In the genomic region with DNA sequence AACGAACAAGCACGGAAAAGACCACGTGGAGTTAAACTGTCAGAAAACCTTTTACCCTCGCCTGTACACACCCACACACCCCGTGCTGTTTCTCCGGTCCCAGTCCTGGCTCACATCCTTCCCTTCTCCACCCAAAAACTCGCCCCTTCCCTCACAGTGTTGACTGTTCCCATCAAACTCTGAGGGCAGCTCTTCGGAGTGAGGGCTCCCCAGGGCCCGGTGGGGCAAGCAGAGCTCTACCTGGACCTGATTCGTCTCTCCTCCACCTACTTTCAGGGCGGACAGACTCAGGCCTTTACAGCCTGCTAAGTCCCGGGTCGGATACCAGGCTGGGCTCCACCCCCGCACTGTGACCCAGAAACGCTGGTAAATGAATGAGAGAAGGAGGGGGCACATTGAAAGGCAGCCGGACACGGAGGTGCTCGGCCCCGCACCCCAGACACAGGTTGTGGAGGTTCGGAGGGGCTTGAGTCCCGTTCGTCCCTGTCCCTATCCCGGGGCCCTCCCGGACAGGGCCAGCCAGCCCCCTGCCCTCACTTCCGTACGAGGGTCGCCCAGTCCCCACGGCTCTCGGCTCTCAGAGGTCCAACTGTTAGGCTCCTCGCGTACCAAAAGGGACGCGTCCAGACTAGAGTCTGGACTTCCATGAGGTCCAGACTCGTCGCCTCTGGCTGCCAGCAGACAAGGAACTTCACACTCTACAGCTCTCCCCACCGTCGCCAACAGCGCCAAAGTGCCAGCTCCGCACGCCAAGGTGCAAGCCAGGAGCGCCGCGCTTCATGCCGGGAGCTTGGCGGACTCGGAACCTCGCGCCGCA, we compare ENCODE assay signal across 8 cellular contexts. TPM values are rescaled to one million over a fixed set of nuclear protein-coding genes. Genes with fewer than 3 reads are reported as not detected.
DNase-seq lines count a peak whose midpoint lies in the region; ATAC-seq, FAIRE-seq and TF ChIP-seq lines count a peak whose summit lies in the region.

No MANE protein-coding gene starts in this region.

- H3K27ac ChIP-seq in ascending aorta: no peak overlapping the region

- H3K4me1 ChIP-seq in ascending aorta: no peaks in the 10 kb centered on the region

- intact Hi-C loops in ascending aorta (cut with DNase I): no loop called here

- no peak for TF ChIP-seq POLR2A in H54 (IDR thresholded peaks at IDR 0.05; ENCODE audit: low read depth, low read length)

- H3K4me3 ChIP-seq in ascending aorta: peak overlapping the region; percentile 59 to 66

- H3K27me3 ChIP-seq in ascending aorta: no peaks in the 10 kb centered on the region

- no peak for ATAC-seq in GM21723 (IDR thresholded peaks at IDR 0.05; ENCODE audit: unreplicated experiment)

- peak; percentile 82 for DNase-seq in G401 (ENCODE audit: low spot score)
- peak; percentile 67 for DNase-seq in NCI-H146 (lab: John Stamatoyannopoulos, UW)
- DNase-seq in ascending aorta (ENCODE audit: low spot score in 2 of 2): peak in 1 of 2 donors; percentile 66
- peak in 36 of 51 donors; percentile 1 to 57 (median 16) for DNase-seq in hypothalamus (lab: John Stamatoyannopoulos, UW)
- peak; percentile 32 for DNase-seq in renal cortical epithelial cell (ENCODE audit: low read depth)
- DNase-seq in H54 (ENCODE audit: insufficient read length, low spot score): no peak
- DNase-seq in UCSD-AML1 (lab: John Stamatoyannopoulos, UW; ENCODE audit: unreplicated experiment): no peak

- no peaks in the 10 kb centered on the region for H3K9me3 ChIP-seq in ascending aorta

- TF ChIP-seq CTCF in ascending aorta (IDR thresholded peaks at IDR 0.05): no peak

- in situ Hi-C loops in G401 (cut with HindIII; ENCODE audit: low sequenced_read_pairs): no loop called here

- H3K36me3 ChIP-seq in ascending aorta: no peaks in the 10 kb centered on the region

- no peak for FAIRE-seq in H54 (lab: Jason Lieb, UNC)

RNA-seq across cellular contexts. Expression of a gene that starts 31.7 kb away (rescaled TPM):
- total RNA-seq in G401 (2014; rRNA removed; shearing (Covaris generic)): 58.7 and 64.5 TPM in 2 replicates
- total RNA-seq in ascending aorta (46.2 TPM), renal cortical epithelial cell (45.8 and 147 TPM in 2 replicates)

Comparison
In these comparisons a context has a peak if more than half of its experiments do, and no peak if none do; other contexts are left out.
1. DNase-seq: peak in G401 (single experiment), NCI-H146 (single experiment), hypothalamus (36 of 51) and renal cortical epithelial cell (single experiment); none in H54 (single experiment) and UCSD-AML1 (single experiment).